In genomic region chr1:172143384-172144025, GRCh38 we compare ENCODE assay signal across 11 cellular contexts.
DNase-seq lines count a peak whose midpoint lies in the region; ATAC-seq, FAIRE-seq and TF ChIP-seq lines count a peak whose summit lies in the region.
"Had no signal": no experiment of that assay in that cellular context is flagged by ENCODE, and none has a peak within 500 bp of the region (broad histone marks: within the 10 kb centered on the region; RNA-seq: fewer than 3 reads in every experiment).

No MANE protein-coding gene starts in this region.

- peak overlapping the region in 1 of 2 experiments; percentile 35; a peak in 1 of 6 replicates for H3K27ac ChIP-seq in A549
- peak overlapping the region; percentile 91 for H3K27ac ChIP-seq in SJSA1
- H3K27ac ChIP-seq: BLaER1 had no signal

- H3K36me3 Mint-ChIP-seq in osteocyte (ENCODE audit: unreplicated experiment), result peaks cover 53% of the 10 kb centered on the region
- no peaks in the 10 kb centered on the region for H3K36me3 Mint-ChIP-seq in naive thymus-derived CD8-positive, alpha-beta T cell

- ATAC-seq in A549 (no peak), HG02763 (IDR thresholded peaks at IDR 0.05; ENCODE audit: unreplicated experiment) (no peak), HG03457 (IDR thresholded peaks at IDR 0.05; ENCODE audit: unreplicated experiment) (no peak)
- ATAC-seq in naive thymus-derived CD8-positive, alpha-beta T cell, result no peak

- H3K36me3 ChIP-seq in SJSA1, result peaks cover 39% of the 10 kb centered on the region
- H3K36me3 ChIP-seq: BLaER1 had no signal

- H3K27ac Mint-ChIP-seq in osteocyte (ENCODE audit: unreplicated experiment), result peak overlapping the region; percentile 99
- H3K27ac Mint-ChIP-seq in naive thymus-derived CD8-positive, alpha-beta T cell, result no peak overlapping the region

- peaks cover 42% of the 10 kb centered on the region for H3K4me1 Mint-ChIP-seq in osteocyte (ENCODE audit: unreplicated experiment)
- peaks cover 0 to 6% (median 1%) of the 10 kb centered on the region in 4 donors for H3K4me1 Mint-ChIP-seq in naive thymus-derived CD8-positive, alpha-beta T cell

- no peak for TF ChIP-seq CTCF in A549 (IDR thresholded peaks at IDR 0.05)
- no peak for TF ChIP-seq CTCF in osteocyte (IDR thresholded peaks at IDR 0.05)

- TF ChIP-seq EP300 in A549 (IDR thresholded peaks at IDR 0.05), result no peak

- H3K9me3 Mint-ChIP-seq in osteocyte (ENCODE audit: unreplicated experiment), result no peaks in the 10 kb centered on the region
- H3K9me3 Mint-ChIP-seq in naive thymus-derived CD8-positive, alpha-beta T cell, result no peaks in the 10 kb centered on the region

- H3K4me1 ChIP-seq in A549 (peaks cover 7% of the 10 kb centered on the region), SJSA1 (replicated peaks) (peaks cover 43% of the 10 kb centered on the region)
- H3K4me1 ChIP-seq: BLaER1 had no signal

- peak overlapping the region; percentile 38; the same call in 2 of the 3 replicates for H3K4me2 ChIP-seq in A549
- H3K4me2 ChIP-seq: BLaER1 had no signal

- no peak for TF ChIP-seq RAD21 in A549 (conservative IDR thresholded peaks at IDR 0.05 in 1 of 2, IDR thresholded peaks at IDR 0.05 in 1 of 2)

- CTCF ChIA-PET in A549 (lab: Yijun Ruan, JAX), result no interaction called here

- POLR2A ChIA-PET in A549 (lab: Yijun Ruan, JAX), result no interaction called here
- POLR2A ChIA-PET in naive thymus-derived CD8-positive, alpha-beta T cell (lab: Charles Lee), result interaction anchor here (1.2 kb wide), 1 partner anchor 41 kb away, joined by 4 read pairs; no protein-coding TSS in a partner anchor

- no peak overlapping the region for H3K4me3 ChIP-seq in A549
- peak overlapping the region; percentile 49 for H3K4me3 ChIP-seq in SJSA1
- H3K4me3 ChIP-seq: BLaER1 had no signal

- FAIRE-seq in A549 (lab: Jason Lieb, UNC), result no peak

- DNase-seq in A549 (ENCODE audit: low read depth in 1 of 2, low spot score in 1 of 2), result no peak
- DNase-seq in SJSA1 (ENCODE audit: low read depth in 1 of 2, low spot score in 2 of 2), result peak; percentile 64 to 83
- DNase-seq in fibroblast of peridontal ligament (ENCODE audit: extremely low read depth), result peak; percentile 72
- DNase-seq in osteocyte (ENCODE audit: extremely low spot score, unreplicated experiment), result no peak
- DNase-seq in naive thymus-derived CD8-positive, alpha-beta T cell, result no peak
- no peak for DNase-seq in DMS 273 (lab: John Stamatoyannopoulos, UW; ENCODE audit: unreplicated experiment)
- DNase-seq: activated effector memory CD4-positive, alpha-beta T cell treated with anti-CD3 and anti-CD28 coated beads, Interleukin-2, amount 50 U/mL, for 16 hours; stimulated activated CD4-positive, alpha-beta T cell treated with anti-CD3 and anti-CD28 coated beads, Interleukin-2, amount 100 ng/mL, for 48 hours had no signal

- H3K4me3 Mint-ChIP-seq in osteocyte (ENCODE audit: unreplicated experiment), result peak overlapping the region; percentile 97
- no peak overlapping the region for H3K4me3 Mint-ChIP-seq in naive thymus-derived CD8-positive, alpha-beta T cell

- no peak for TF ChIP-seq POLR2A in A549 (IDR thresholded peaks at IDR 0.05; ENCODE audit: low read length)

- no peaks in the 10 kb centered on the region for H3K27me3 Mint-ChIP-seq in osteocyte (ENCODE audit: unreplicated experiment)
- H3K27me3 Mint-ChIP-seq in naive thymus-derived CD8-positive, alpha-beta T cell, result no peaks in the 10 kb centered on the region

- H3K9me3 ChIP-seq in A549 (no peaks in the 10 kb centered on the region), SJSA1 (replicated peaks) (no peaks in the 10 kb centered on the region)
- H3K9me3 ChIP-seq: BLaER1 had no signal

- no peaks in the 10 kb centered on the region for H3K27me3 ChIP-seq in SJSA1 (replicated peaks)
- H3K27me3 ChIP-seq: BLaER1 had no signal

- 59% methylated on average over 3 of the region's 3 CpGs for WGBS in A549 (ENCODE audit: missing lambda C conversion rate)

TF ChIP-seq in A549, 52 proteins besides CTCF, POLR2A, EP300 and RAD21:
- TF ChIP-seq RFX5 (IDR thresholded peaks at IDR 0.05) (no peak), CBX8 (IDR thresholded peaks at IDR 0.05) (no peak), JUNB (IDR thresholded peaks at IDR 0.05) (no peak), MYC (IDR thresholded peaks at IDR 0.05; ENCODE audit: borderline replicate concordance, low read length) (no peak), TFCP2L1 (CRISPR knock-in tag; IDR thresholded peaks at IDR 0.05) (no peak), BHLHE40 (IDR thresholded peaks at IDR 0.05; ENCODE audit: low read depth, low read length) (no peak)

Comparison
In these comparisons a context has a peak if more than half of its experiments do, and no peak if none do; other contexts are left out.
1. DNase-seq: peak in SJSA1 (2 of 2) and fibroblast of peridontal ligament (single experiment); none in A549 (0 of 2), osteocyte (single experiment), naive thymus-derived CD8-positive, alpha-beta T cell (0 of 10) and DMS 273 (single experiment).